ENCODE assay signal across 1 cellular context in the genomic region with DNA sequence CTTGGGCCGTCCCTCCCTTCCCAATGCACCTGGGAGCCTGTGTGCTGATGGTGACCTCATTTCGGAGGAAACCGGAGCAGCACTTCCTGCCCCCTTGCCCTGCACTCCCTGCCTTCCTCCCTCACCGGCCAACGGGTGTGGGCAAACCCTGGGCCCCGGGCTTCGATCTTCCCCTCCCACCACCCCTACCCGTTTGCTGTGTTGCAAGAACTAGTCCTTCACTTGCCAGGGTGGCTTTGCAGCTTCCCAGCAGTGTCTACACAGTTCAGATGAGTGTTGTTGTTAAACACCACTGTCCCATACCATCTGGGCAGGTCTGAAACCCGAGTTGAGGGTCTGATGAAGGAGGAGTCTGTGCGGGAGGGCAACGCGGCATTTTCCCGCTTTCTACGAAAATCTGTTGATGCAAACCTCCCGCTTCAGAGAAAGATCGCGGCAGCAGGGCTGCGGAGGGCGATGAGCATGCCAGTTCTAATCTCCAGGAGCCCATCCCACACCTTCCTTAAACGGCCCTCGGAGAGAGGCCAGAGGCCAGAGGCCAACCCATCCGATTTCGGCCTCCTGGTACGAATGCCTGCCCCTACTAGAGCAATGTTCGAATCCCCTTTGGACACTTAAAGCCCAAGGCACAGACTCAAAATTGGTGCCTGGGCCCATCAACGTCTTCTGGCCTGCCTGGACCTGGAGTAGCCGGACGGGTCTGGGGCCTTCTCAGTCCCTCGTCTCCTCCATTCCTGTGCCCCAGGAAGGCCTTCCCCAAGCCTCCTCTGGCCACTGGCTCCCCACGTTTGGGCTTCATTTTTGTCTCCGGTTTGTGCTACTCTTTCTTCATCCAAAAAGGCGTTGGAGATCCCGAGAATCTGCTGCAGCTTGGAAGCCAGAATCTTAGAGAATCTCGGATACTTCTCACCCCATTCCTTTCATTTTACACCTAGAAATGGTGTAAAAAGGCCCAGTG.
TF ChIP-seq lines count a peak whose summit lies in the region.

No MANE protein-coding gene starts in this region.

TF ChIP-seq in GM23338, 12 proteins besides CTCF, POLR2A, EP300 and RAD21:
- TF ChIP-seq STAT1 (IDR thresholded peaks at IDR 0.05; ENCODE audit: unreplicated experiment) (no peak), EZH2 (IDR thresholded peaks at IDR 0.05; ENCODE audit: low read depth, unreplicated experiment) (peak; percentile 98), CREB1 (CRISPR knock-in tag; IDR thresholded peaks at IDR 0.05; ENCODE audit: low read depth) (no peak; the same call in 1 of the 2 replicates), POLR2AphosphoS5 (IDR thresholded peaks at IDR 0.05; ENCODE audit: low read depth) (peak; percentile 41; the same call in 1 of the 2 replicates), ZNF114 (CRISPR knock-in tag; IDR thresholded peaks at IDR 0.05) (no peak), ZNF331 (CRISPR knock-in tag; IDR thresholded peaks at IDR 0.05; ENCODE audit: low read depth) (no peak), NANOG (IDR thresholded peaks at IDR 0.05; ENCODE audit: borderline replicate concordance) (no peak), EZH2phosphoT487 (IDR thresholded peaks at IDR 0.05; ENCODE audit: unreplicated experiment) (peak; percentile 97), JUNB (IDR thresholded peaks at IDR 0.05; ENCODE audit: unreplicated experiment) (no peak)
- TF ChIP-seq, protein P1, sequence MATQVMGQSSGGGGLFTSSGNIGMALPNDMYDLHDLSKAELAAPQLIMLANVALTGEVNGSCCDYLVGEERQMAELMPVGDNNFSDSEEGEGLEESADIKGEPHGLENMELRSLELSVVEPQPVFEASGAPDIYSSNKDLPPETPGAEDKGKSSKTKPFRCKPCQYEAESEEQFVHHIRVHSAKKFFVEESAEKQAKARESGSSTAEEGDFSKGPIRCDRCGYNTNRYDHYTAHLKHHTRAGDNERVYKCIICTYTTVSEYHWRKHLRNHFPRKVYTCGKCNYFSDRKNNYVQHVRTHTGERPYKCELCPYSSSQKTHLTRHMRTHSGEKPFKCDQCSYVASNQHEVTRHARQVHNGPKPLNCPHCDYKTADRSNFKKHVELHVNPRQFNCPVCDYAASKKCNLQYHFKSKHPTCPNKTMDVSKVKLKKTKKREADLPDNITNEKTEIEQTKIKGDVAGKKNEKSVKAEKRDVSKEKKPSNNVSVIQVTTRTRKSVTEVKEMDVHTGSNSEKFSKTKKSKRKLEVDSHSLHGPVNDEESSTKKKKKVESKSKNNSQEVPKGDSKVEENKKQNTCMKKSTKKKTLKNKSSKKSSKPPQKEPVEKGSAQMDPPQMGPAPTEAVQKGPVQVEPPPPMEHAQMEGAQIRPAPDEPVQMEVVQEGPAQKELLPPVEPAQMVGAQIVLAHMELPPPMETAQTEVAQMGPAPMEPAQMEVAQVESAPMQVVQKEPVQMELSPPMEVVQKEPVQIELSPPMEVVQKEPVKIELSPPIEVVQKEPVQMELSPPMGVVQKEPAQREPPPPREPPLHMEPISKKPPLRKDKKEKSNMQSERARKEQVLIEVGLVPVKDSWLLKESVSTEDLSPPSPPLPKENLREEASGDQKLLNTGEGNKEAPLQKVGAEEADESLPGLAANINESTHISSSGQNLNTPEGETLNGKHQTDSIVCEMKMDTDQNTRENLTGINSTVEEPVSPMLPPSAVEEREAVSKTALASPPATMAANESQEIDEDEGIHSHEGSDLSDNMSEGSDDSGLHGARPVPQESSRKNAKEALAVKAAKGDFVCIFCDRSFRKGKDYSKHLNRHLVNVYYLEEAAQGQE (IDR thresholded peaks at IDR 0.05; ENCODE audit: unreplicated experiment) = no peak
- TF ChIP-seq, protein P2, sequence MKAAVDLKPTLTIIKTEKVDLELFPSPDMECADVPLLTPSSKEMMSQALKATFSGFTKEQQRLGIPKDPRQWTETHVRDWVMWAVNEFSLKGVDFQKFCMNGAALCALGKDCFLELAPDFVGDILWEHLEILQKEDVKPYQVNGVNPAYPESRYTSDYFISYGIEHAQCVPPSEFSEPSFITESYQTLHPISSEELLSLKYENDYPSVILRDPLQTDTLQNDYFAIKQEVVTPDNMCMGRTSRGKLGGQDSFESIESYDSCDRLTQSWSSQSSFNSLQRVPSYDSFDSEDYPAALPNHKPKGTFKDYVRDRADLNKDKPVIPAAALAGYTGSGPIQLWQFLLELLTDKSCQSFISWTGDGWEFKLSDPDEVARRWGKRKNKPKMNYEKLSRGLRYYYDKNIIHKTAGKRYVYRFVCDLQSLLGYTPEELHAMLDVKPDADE (IDR thresholded peaks at IDR 0.05) = no peak
- TF ChIP-seq, protein P3, sequence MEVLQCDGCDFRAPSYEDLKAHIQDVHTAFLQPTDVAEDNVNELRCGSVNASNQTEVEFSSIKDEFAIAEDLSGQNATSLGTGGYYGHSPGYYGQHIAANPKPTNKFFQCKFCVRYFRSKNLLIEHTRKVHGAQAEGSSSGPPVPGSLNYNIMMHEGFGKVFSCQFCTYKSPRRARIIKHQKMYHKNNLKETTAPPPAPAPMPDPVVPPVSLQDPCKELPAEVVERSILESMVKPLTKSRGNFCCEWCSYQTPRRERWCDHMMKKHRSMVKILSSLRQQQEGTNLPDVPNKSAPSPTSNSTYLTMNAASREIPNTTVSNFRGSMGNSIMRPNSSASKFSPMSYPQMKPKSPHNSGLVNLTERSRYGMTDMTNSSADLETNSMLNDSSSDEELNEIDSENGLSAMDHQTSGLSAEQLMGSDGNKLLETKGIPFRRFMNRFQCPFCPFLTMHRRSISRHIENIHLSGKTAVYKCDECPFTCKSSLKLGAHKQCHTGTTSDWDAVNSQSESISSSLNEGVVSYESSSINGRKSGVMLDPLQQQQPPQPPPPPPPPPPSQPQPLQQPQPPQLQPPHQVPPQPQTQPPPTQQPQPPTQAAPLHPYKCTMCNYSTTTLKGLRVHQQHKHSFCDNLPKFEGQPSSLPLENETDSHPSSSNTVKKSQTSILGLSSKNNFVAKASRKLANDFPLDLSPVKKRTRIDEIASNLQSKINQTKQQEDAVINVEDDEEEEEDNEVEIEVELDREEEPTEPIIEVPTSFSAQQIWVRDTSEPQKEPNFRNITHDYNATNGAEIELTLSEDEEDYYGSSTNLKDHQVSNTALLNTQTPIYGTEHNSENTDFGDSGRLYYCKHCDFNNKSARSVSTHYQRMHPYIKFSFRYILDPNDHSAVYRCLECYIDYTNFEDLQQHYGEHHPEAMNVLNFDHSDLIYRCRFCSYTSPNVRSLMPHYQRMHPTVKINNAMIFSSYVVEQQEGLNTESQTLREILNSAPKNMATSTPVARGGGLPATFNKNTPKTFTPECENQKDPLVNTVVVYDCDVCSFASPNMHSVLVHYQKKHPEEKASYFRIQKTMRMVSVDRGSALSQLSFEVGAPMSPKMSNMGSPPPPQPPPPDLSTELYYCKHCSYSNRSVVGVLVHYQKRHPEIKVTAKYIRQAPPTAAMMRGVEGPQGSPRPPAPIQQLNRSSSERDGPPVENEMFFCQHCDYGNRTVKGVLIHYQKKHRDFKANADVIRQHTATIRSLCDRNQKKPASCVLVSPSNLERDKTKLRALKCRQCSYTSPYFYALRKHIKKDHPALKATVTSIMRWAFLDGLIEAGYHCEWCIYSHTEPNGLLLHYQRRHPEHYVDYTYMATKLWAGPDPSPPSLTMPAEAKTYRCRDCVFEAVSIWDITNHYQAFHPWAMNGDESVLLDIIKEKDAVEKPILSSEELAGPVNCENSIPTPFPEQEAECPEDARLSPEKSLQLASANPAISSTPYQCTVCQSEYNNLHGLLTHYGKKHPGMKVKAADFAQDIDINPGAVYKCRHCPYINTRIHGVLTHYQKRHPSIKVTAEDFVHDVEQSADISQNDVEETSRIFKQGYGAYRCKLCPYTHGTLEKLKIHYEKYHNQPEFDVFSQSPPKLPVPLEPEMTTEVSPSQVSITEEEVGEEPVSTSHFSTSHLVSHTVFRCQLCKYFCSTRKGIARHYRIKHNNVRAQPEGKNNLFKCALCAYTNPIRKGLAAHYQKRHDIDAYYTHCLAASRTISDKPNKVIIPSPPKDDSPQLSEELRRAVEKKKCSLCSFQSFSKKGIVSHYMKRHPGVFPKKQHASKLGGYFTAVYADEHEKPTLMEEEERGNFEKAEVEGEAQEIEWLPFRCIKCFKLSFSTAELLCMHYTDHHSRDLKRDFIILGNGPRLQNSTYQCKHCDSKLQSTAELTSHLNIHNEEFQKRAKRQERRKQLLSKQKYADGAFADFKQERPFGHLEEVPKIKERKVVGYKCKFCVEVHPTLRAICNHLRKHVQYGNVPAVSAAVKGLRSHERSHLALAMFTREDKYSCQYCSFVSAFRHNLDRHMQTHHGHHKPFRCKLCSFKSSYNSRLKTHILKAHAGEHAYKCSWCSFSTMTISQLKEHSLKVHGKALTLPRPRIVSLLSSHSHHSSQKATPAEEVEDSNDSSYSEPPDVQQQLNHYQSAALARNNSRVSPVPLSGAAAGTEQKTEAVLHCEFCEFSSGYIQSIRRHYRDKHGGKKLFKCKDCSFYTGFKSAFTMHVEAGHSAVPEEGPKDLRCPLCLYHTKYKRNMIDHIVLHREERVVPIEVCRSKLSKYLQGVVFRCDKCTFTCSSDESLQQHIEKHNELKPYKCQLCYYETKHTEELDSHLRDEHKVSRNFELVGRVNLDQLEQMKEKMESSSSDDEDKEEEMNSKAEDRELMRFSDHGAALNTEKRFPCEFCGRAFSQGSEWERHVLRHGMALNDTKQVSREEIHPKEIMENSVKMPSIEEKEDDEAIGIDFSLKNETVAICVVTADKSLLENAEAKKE (CRISPR knock-in tag; IDR thresholded peaks at IDR 0.05) = no peak
TF ChIP-seq in GM23338: peak in this region for 3.
